24 cellular contexts compared by ENCODE assay signal in the genomic region with DNA sequence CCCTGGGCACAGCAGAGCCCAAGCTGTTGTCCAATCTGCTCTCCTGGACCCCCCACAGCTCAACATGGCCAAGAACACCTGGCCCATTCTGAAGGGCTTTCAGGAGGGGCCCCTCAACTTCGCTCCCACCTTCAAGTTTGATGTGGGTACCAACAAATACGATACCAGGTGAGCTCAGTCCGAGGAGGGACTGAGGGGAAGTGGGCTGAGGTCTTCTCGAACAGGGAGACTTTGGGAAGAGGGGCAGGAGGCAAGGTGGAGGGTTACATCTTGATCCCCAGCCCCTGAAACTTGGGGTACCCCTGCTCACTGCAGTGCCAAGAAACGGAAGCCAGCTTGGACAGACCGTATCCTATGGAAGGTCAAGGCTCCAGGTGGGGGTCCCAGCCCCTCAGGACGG. TPM values are rescaled to one million over a fixed set of nuclear protein-coding genes. Genes with fewer than 3 reads are reported as not detected.
"Had no signal": no experiment of that assay in that cellular context is flagged by ENCODE, and none has a peak within 500 bp of the region (broad histone marks: within the 10 kb centered on the region; RNA-seq: fewer than 3 reads in every experiment).

No MANE protein-coding gene starts in this region.

- ATAC-seq: activated CD8-positive, alpha-beta T cell treated with anti-CD3 and anti-CD28 coated beads, Interleukin-2, amount 10 ng/mL, durations not matched to agents 7 days and 5 days; body of pancreas; esophagus mucosa; naive thymus-derived CD8-positive, alpha-beta T cell; right lobe of liver; stimulated activated effector memory CD8-positive, alpha-beta T cell treated with anti-CD3 and anti-CD28 coated beads, Interleukin-12 subunit alpha, Interleukin-12 subunit beta, amount 100 ng/mL, for 72 hours; stimulated activated naive CD8-positive, alpha-beta T cell treated with anti-CD3 and anti-CD28 coated beads, Interleukin-15, amount 100 ng/mL, for 72 hours had no signal

- H3K27ac ChIP-seq: body of pancreas, cardiac muscle cell, left ventricle myocardium inferior, neutrophil, right lobe of liver, skin epidermis, tibial nerve, WERI-Rb-1 had no signal

- H3K36me3 ChIP-seq: cardiac muscle cell, neutrophil, right lobe of liver had no signal

- H3K4me1 ChIP-seq: right lobe of liver had no signal

- H3K4me3 ChIP-seq: body of pancreas, cardiac muscle cell, left ventricle myocardium inferior, right lobe of liver, skin epidermis, tibial nerve had no signal

- H3K9me3 ChIP-seq: body of pancreas, left ventricle myocardium inferior, neutrophil, right lobe of liver, tibial nerve had no signal

- DNase-seq: activated CD4-positive, alpha-beta T cell treated with anti-CD3 and anti-CD28 coated beads for 1 hour; activated CD4-positive, alpha-beta T cell treated with anti-CD3 and anti-CD28 coated beads, Interleukin-2, amount 50 U/mL, for 1 hour; activated CD8-positive, alpha-beta T cell treated with anti-CD3 and anti-CD28 coated beads, Interleukin-2, amount 10 ng/mL, durations not matched to agents 7 days and 5 days; activated gamma-delta T cell treated with Interleukin-2 at 50 U/mL for 16 hours; activated T-cell treated with anti-CD3 and anti-CD28 coated beads, Interleukin-2, amount 50 U/mL, for 1 hour; anterior cingulate cortex; body of pancreas; dermis blood vessel endothelial cell; effector memory CD4-positive, alpha-beta T cell; hippocampal formation; left ventricle myocardium inferior; right lobe of liver; stimulated activated CD4-positive, alpha-beta T cell treated with anti-CD3 and anti-CD28 coated beads, Interleukin-2, amount 100 ng/mL, for 24 hours; stimulated activated naive CD8-positive, alpha-beta T cell treated with anti-CD3 and anti-CD28 coated beads, Interleukin-15, amount 100 ng/mL, for 72 hours; WERI-Rb-1 had no signal

- H3K27me3 ChIP-seq: body of pancreas, cardiac muscle cell, right lobe of liver, tibial nerve had no signal

RNA-seq across cellular contexts. Expression of a gene that starts 5.4 kb away (rescaled TPM):
- total RNA-seq: activated CD8-positive, alpha-beta T cell treated with anti-CD3 and anti-CD28 coated beads, Interleukin-2, amount 10 ng/mL, durations not matched to agents 7 days and 5 days; dermis blood vessel endothelial cell had no signal

RNA-seq across cellular contexts. Expression of a gene that starts 12.2 kb away (rescaled TPM):
- total RNA-seq: activated CD8-positive, alpha-beta T cell treated with anti-CD3 and anti-CD28 coated beads, Interleukin-2, amount 10 ng/mL, durations not matched to agents 7 days and 5 days; body of pancreas; dermis blood vessel endothelial cell; left ventricle myocardium inferior; lung microvascular endothelial cell; naive thymus-derived CD8-positive, alpha-beta T cell; right lobe of liver; tibial nerve; urinary bladder had no signal
